1 cellular context compared by ENCODE assay signal in genomic region chr20:50146732-50147662, GRCh38.
TF ChIP-seq lines count a peak whose summit lies in the region.

No MANE protein-coding gene starts in this region.

TF ChIP-seq in GM12878, 131 proteins besides CTCF, POLR2A, EP300 and RAD21 (continued from another document and continues in another):
- TF ChIP-seq KLF5 (IDR thresholded peaks at IDR 0.05; ENCODE audit: partially characterized antibody) = no peak
- no peak for TF ChIP-seq E4F1 (IDR thresholded peaks at IDR 0.05; ENCODE audit: borderline replicate concordance, partially characterized antibody)
- TF ChIP-seq RFX5 (IDR thresholded peaks at IDR 0.05; ENCODE audit: low read depth, low read length) = no peak
- TF ChIP-seq BACH1 (IDR thresholded peaks at IDR 0.05; ENCODE audit: borderline replicate concordance) = no peak
- TF ChIP-seq PAX5 (IDR thresholded peaks at IDR 0.05; ENCODE audit: borderline replicate concordance, low read depth, low read length) = no peak
- TF ChIP-seq TCF3 (IDR thresholded peaks at IDR 0.05; ENCODE audit: borderline replicate concordance, insufficient read depth, low read depth, low read length) = no peak
- TF ChIP-seq PML (IDR thresholded peaks at IDR 0.05; ENCODE audit: low read length) = no peak
- peak; percentile 85 for TF ChIP-seq MLLT1 (IDR thresholded peaks at IDR 0.05)
- TF ChIP-seq CHD1 (IDR thresholded peaks at IDR 0.05; ENCODE audit: low read depth, low read length) = no peak
- no peak for TF ChIP-seq ZBTB33 (IDR thresholded peaks at IDR 0.05)
- TF ChIP-seq MYC (IDR thresholded peaks at IDR 0.05; ENCODE audit: insufficient read depth, insufficient read length, insufficient replicate concordance, low read length, severe bottlenecking) = no peak
- 0 out of 2 replicates have a peak, but pooled peaks have one; percentile 47 for TF ChIP-seq CREB1 (IDR thresholded peaks at IDR 0.05; ENCODE audit: low read depth)
- peak; percentile 26 for TF ChIP-seq SKIL (IDR thresholded peaks at IDR 0.05; ENCODE audit: low read depth, poor library complexity, severe bottlenecking)
- TF ChIP-seq SREBF2 (IDR thresholded peaks at IDR 0.05; ENCODE audit: low read length) = no peak
- no peak for TF ChIP-seq BCL3 (IDR thresholded peaks at IDR 0.05; ENCODE audit: borderline replicate concordance, insufficient read depth, low read depth, low read length, poor library complexity, severe bottlenecking)
- no peak for TF ChIP-seq MEF2A (IDR thresholded peaks at IDR 0.05; ENCODE audit: insufficient read depth, low read depth, low read length)
- peak; percentile 53; the same call in 1 of the 2 replicates for TF ChIP-seq ZNF24 (IDR thresholded peaks at IDR 0.05)
- no peak for TF ChIP-seq ATF2 (IDR thresholded peaks at IDR 0.05; ENCODE audit: low read length)
- TF ChIP-seq RUNX3 (IDR thresholded peaks at IDR 0.05; ENCODE audit: low read length) = peak; percentile 80
- no peak for TF ChIP-seq TBL1XR1 (IDR thresholded peaks at IDR 0.05; ENCODE audit: low read depth, low read length)
- 0 out of 2 replicates have a peak, but pooled peaks have one; percentile 37 for TF ChIP-seq CBFB (IDR thresholded peaks at IDR 0.05; ENCODE audit: low read depth)
- peak; percentile 31 for TF ChIP-seq SP1 (IDR thresholded peaks at IDR 0.05; ENCODE audit: low read depth, low read length)
- no peak for TF ChIP-seq ZZZ3 (IDR thresholded peaks at IDR 0.05; ENCODE audit: control insufficient read depth, insufficient read length, low read depth)
- no peak; the same call in none of the 2 replicates for TF ChIP-seq POLR2AphosphoS5 (IDR thresholded peaks at IDR 0.05; ENCODE audit: low read length)
- TF ChIP-seq TCF7 (IDR thresholded peaks at IDR 0.05; ENCODE audit: borderline replicate concordance) = no peak
- no peak for TF ChIP-seq NFXL1 (IDR thresholded peaks at IDR 0.05; ENCODE audit: borderline replicate concordance)
- TF ChIP-seq MAX (IDR thresholded peaks at IDR 0.05; ENCODE audit: low read depth, low read length) = peak; percentile 42; the same call in 1 of the 2 replicates
- TF ChIP-seq EGR1 (IDR thresholded peaks at IDR 0.05; ENCODE audit: borderline replicate concordance in 1 of 2, low read depth in 2 of 2, low read length in 2 of 2) = peak in 1 of 2 experiments; percentile 63; a peak in 1 of 3 replicates
- TF ChIP-seq NR2C1 (IDR thresholded peaks at IDR 0.05) = no peak; the same call in 1 of the 2 replicates
- TF ChIP-seq JUNB (IDR thresholded peaks at IDR 0.05) = no peak
- TF ChIP-seq IRF4 (IDR thresholded peaks at IDR 0.05; ENCODE audit: low read depth, low read length) = no peak
- TF ChIP-seq SUPT20H (IDR thresholded peaks at IDR 0.05; ENCODE audit: borderline replicate concordance, control insufficient read depth, low read depth, low read length) = no peak
- no peak for TF ChIP-seq ZNF207 (IDR thresholded peaks at IDR 0.05; ENCODE audit: borderline replicate concordance)
- TF ChIP-seq HCFC1 (IDR thresholded peaks at IDR 0.05; ENCODE audit: low read length) = no peak; the same call in 1 of the 2 replicates
- TF ChIP-seq ZNF217 (IDR thresholded peaks at IDR 0.05) = no peak
- TF ChIP-seq ZNF274 (IDR thresholded peaks at IDR 0.05; ENCODE audit: insufficient read depth, insufficient read length) = no peak
- no peak for TF ChIP-seq SMAD1 (IDR thresholded peaks at IDR 0.05; ENCODE audit: low read depth, partially characterized antibody)
- peak; percentile 50; the same call in 1 of the 2 replicates for TF ChIP-seq ELK1 (IDR thresholded peaks at IDR 0.05; ENCODE audit: low read depth, low read length)
- no peak for TF ChIP-seq ZSCAN29 (IDR thresholded peaks at IDR 0.05)
- TF ChIP-seq BHLHE40 (IDR thresholded peaks at IDR 0.05; ENCODE audit: borderline replicate concordance in 1 of 2, low read depth in 2 of 2, low read length in 1 of 2) = no peak; a peak in 1 of 4 replicates
- no peak; the same call in 1 of the 2 replicates for TF ChIP-seq RELB (IDR thresholded peaks at IDR 0.05; ENCODE audit: low read depth)
- TF ChIP-seq ZNF384 (IDR thresholded peaks at IDR 0.05; ENCODE audit: borderline replicate concordance, low read depth, low read length) = no peak
- no peak for TF ChIP-seq E2F8 (IDR thresholded peaks at IDR 0.05; ENCODE audit: low read depth, partially characterized antibody)
